In the genomic region with DNA sequence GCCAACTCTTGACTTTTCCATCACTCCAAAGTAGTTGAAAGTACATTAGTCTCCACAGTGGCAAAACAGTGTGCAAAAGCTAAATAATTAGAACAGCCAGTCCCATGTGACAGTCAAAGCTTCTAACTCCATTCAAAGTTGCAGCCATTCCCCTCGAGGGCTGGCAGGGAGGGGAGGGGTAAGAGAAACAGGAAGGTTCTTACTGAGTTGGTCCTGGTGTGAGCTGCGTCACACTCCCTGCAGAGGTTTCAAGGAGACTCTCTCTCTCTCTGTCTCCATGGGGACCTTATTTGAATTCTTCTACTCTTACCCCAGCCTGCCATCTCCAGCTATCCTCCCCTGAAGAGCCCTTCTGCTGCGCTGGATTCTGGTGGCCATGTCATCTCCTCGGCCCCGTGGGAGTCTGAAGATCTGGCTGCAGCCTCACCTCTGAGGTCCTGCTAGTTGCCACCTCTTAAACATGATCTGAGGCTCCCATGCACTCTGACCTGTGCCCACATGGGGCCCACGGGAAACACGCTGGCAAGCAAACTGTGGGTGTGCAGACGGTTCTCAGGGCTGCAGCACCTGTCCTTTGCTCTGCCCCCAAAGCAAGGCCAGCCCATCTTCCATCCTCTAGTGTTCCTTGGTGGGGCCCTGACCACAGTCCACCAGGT, we compare ENCODE assay signal across 18 cellular contexts. TPM values are rescaled to one million over a fixed set of nuclear protein-coding genes. Genes with fewer than 3 reads are reported as not detected.
"Had no signal": no experiment of that assay in that cellular context is flagged by ENCODE, and none has a peak within 500 bp of the region (broad histone marks: within the 10 kb centered on the region; RNA-seq: fewer than 3 reads in every experiment).

No MANE protein-coding gene starts in this region.

- H3K27ac ChIP-seq: hepatocyte, thoracic aorta had no signal

- H3K27ac Mint-ChIP-seq: activated naive CD4-positive, alpha-beta T cell treated with anti-CD3 and anti-CD28 coated beads, Interleukin-2, amount 10 ng/mL, durations not matched to agents 7 days and 5 days; activated T-helper 2 cell treated with anti-CD3 and anti-CD28 coated beads, Interferon-gamma antibody, Interleukin-2, Interleukin-4, amounts not matched to agents 10 μg/mL and 5 μg/mL and 100 μg/mL, durations not matched to agents 14 hours and 24 hours and 36 hours; naive thymus-derived CD4-positive, alpha-beta T cell; stimulated activated naive CD8-positive, alpha-beta T cell treated with anti-CD3 and anti-CD28 coated beads, Interleukin-15, amount 100 ng/mL, for 72 hours; T-helper 17 cell had no signal

- H3K9me3 Mint-ChIP-seq: activated naive CD4-positive, alpha-beta T cell treated with anti-CD3 and anti-CD28 coated beads, Interleukin-2, amount 10 ng/mL, durations not matched to agents 7 days and 5 days; activated T-helper 2 cell treated with anti-CD3 and anti-CD28 coated beads, Interferon-gamma antibody, Interleukin-2, Interleukin-4, amounts not matched to agents 10 μg/mL and 5 μg/mL and 100 μg/mL, durations not matched to agents 14 hours and 24 hours and 36 hours had no signal

- H3K4me2 ChIP-seq: hepatocyte had no signal

- FAIRE-seq: TTC549, urothelium cell line had no signal

- H2AFZ ChIP-seq: hepatocyte had no signal

- H3K4me3 ChIP-seq: hepatocyte, thoracic aorta had no signal

- H3K27me3 Mint-ChIP-seq: stimulated activated naive CD8-positive, alpha-beta T cell treated with anti-CD3 and anti-CD28 coated beads, Interleukin-15, amount 100 ng/mL, for 72 hours; T-helper 17 cell had no signal

- H3K4me3 Mint-ChIP-seq: activated naive CD4-positive, alpha-beta T cell treated with anti-CD3 and anti-CD28 coated beads, Interleukin-2, amount 10 ng/mL, durations not matched to agents 7 days and 5 days; naive thymus-derived CD4-positive, alpha-beta T cell; stimulated activated naive CD8-positive, alpha-beta T cell treated with anti-CD3 and anti-CD28 coated beads, Interleukin-15, amount 100 ng/mL, for 72 hours; T-helper 17 cell had no signal

- H3K4me1 Mint-ChIP-seq: naive thymus-derived CD4-positive, alpha-beta T cell; stimulated activated naive CD8-positive, alpha-beta T cell treated with anti-CD3 and anti-CD28 coated beads, Interleukin-15, amount 100 ng/mL, for 72 hours; T-helper 17 cell had no signal

- H3K79me2 ChIP-seq: hepatocyte had no signal

- H3K9me3 ChIP-seq: thoracic aorta had no signal

- H3K27me3 ChIP-seq: hepatocyte had no signal

- H3K36me3 ChIP-seq: thoracic aorta had no signal

- DNase-seq: activated naive CD4-positive, alpha-beta T cell treated with anti-CD3 and anti-CD28 coated beads, Interleukin-2, amount 10 ng/mL, durations not matched to agents 7 days and 5 days; cortex of kidney; effector memory CD4-positive, alpha-beta T cell; kidney glomerular epithelial cell; naive thymus-derived CD4-positive, alpha-beta T cell; stimulated activated CD4-positive, alpha-beta T cell treated with anti-CD3 and anti-CD28 coated beads, Interleukin-2, amount 100 ng/mL, for 48 hours; stimulated activated CD8-positive, alpha-beta memory T cell treated with anti-CD3 and anti-CD28 coated beads, Interleukin-4, amount 100 ng/mL, for 48 hours; stimulated activated naive CD8-positive, alpha-beta T cell treated with anti-CD3 and anti-CD28 coated beads, Interleukin-15, amount 100 ng/mL, for 72 hours; T-helper 17 cell had no signal

- H3K36me3 Mint-ChIP-seq: activated naive CD4-positive, alpha-beta T cell treated with anti-CD3 and anti-CD28 coated beads, Interleukin-2, amount 10 ng/mL, durations not matched to agents 7 days and 5 days had no signal

RNA-seq across cellular contexts. Expression of a gene that starts 23.3 kb away (rescaled TPM):
- total RNA-seq: activated T-helper 2 cell treated with anti-CD3 and anti-CD28 coated beads, Interferon-gamma antibody, Interleukin-2, Interleukin-4, amounts not matched to agents 10 μg/mL and 5 μg/mL and 100 μg/mL, durations not matched to agents 14 hours and 24 hours and 36 hours; cardiac septum; epithelial cell of proximal tubule; hepatocyte; lower leg skin; naive thymus-derived CD4-positive, alpha-beta T cell; osteocyte; T-helper 17 cell; thoracic aorta had no signal
